Comparison of ENCODE assay signal across 10 cellular contexts in genomic region chr1:78688701-78689100, GRCh38. TPM values are rescaled to one million over a fixed set of nuclear protein-coding genes. Genes with fewer than 3 reads are reported as not detected.
DNase-seq lines count a peak whose midpoint lies in the region; ATAC-seq and TF ChIP-seq lines count a peak whose summit lies in the region.
"Had no signal": no experiment of that assay in that cellular context is flagged by ENCODE, and none has a peak within 500 bp of the region (broad histone marks: within the 10 kb centered on the region; RNA-seq: fewer than 3 reads in every experiment).

No MANE protein-coding gene starts in this region.

- H3K9ac ChIP-seq in DND-41 (ENCODE audit: low read depth, low read length), result no peak overlapping the region
- no peak overlapping the region for H3K9ac ChIP-seq in neural cell (ENCODE audit: low read length)

- peak; percentile 31 for TF ChIP-seq RAD21 in neural cell (conservative IDR thresholded peaks at IDR 0.05)

- no peak for TF ChIP-seq EP300 in neural cell (conservative IDR thresholded peaks at IDR 0.05; ENCODE audit: poor library complexity, severe bottlenecking)

- no peak overlapping the region for H3K4me2 ChIP-seq in DND-41 (ENCODE audit: insufficient read depth, low read length)
- no peak overlapping the region for H3K4me2 ChIP-seq in neural cell (ENCODE audit: low read length)

- H3K9me2 ChIP-seq in neural cell (ENCODE audit: insufficient read depth, low read length), result no peaks in the 10 kb centered on the region

- TF ChIP-seq CTCF in DND-41 (IDR thresholded peaks at IDR 0.05; ENCODE audit: borderline replicate concordance, extremely low read depth, low read length, poor library complexity, severe bottlenecking) (peak; percentile 27), neural cell (IDR thresholded peaks at IDR 0.05; ENCODE audit: poor library complexity, severe bottlenecking) (no peak)

- H2AFZ ChIP-seq in DND-41 (ENCODE audit: low read depth, low read length) (no peak overlapping the region), neural cell (ENCODE audit: low read depth, low read length) (no peak overlapping the region)

- no peak for ATAC-seq in DND-41 (ENCODE audit: insufficient read depth, low read depth)
- no peak for ATAC-seq in GM19324 (IDR thresholded peaks at IDR 0.05; ENCODE audit: low FRiP score, unreplicated experiment)

- H3K27me3 ChIP-seq in DND-41 (ENCODE audit: insufficient read depth, low read length, poor library complexity) (peaks cover 24% of the 10 kb centered on the region), neural cell (ENCODE audit: insufficient read depth, low read depth, low read length) (no peaks in the 10 kb centered on the region)

- DNase-seq in DND-41 (no peak), NAMALWA (ENCODE audit: low spot score) (peak; percentile 24), dermis blood vessel endothelial cell (peak; percentile 37), KBM-7 (no peak), SIG-M5 treated with dmso at 0.1 percent for 504 hours (lab: John Stamatoyannopoulos, UW; ENCODE audit: unreplicated experiment) (no peak)
- no peak for DNase-seq in activated CD4-positive, alpha-beta T cell treated with anti-CD3 and anti-CD28 coated beads for 48 hours
- DNase-seq: GOT3, nephron progenitor cell had no signal

- H3K4me1 ChIP-seq in DND-41 (ENCODE audit: insufficient read depth, low read length), result no peaks in the 10 kb centered on the region

- in situ Hi-C loops in KBM-7 (cut with MboI; ENCODE audit: low pct_unique_long_range_greater_than_20kb, low sequenced_read_pairs), result no loop called here

- H3K9me3 ChIP-seq in DND-41 (ENCODE audit: insufficient read depth, low read length, severe bottlenecking), result no peaks in the 10 kb centered on the region
- H3K9me3 ChIP-seq in neural cell (ENCODE audit: low read length), result no peaks in the 10 kb centered on the region

- no peaks in the 10 kb centered on the region for H3F3A ChIP-seq in neural cell (ENCODE audit: insufficient read depth, low read length, poor library complexity, severe bottlenecking)

- no peak overlapping the region for H3K4me3 ChIP-seq in DND-41 (ENCODE audit: low read depth in 1 of 2, low read length in 2 of 2)
- H3K4me3 ChIP-seq in neural cell (ENCODE audit: low read length), result no peak overlapping the region

- H3K27ac ChIP-seq in DND-41 (ENCODE audit: low read length), result no peak overlapping the region
- H3K27ac ChIP-seq in neural cell (ENCODE audit: low read length), result no peak overlapping the region

- H3K36me3 ChIP-seq in DND-41 (ENCODE audit: insufficient read depth, low read length) (no peaks in the 10 kb centered on the region), neural cell (ENCODE audit: insufficient read depth, low read length) (no peaks in the 10 kb centered on the region)

- H4K20me1 ChIP-seq in DND-41 (ENCODE audit: insufficient read depth, low read length), result no peaks in the 10 kb centered on the region
- H4K20me1 ChIP-seq in neural cell (ENCODE audit: insufficient read depth), result no peaks in the 10 kb centered on the region

- H3K79me2 ChIP-seq in DND-41 (ENCODE audit: insufficient read depth, low read length), result no peaks in the 10 kb centered on the region
- no peaks in the 10 kb centered on the region for H3K79me2 ChIP-seq in neural cell (replicated peaks; ENCODE audit: insufficient read depth, low read length)

TF ChIP-seq in neural cell, 6 proteins besides CTCF, POLR2A, EP300 and RAD21:
- TF ChIP-seq TAF1 (IDR thresholded peaks at IDR 0.05; ENCODE audit: low read depth) (no peak), SMC3 (conservative IDR thresholded peaks at IDR 0.05; ENCODE audit: poor library complexity) (no peak), POLR2AphosphoS5 (IDR thresholded peaks at IDR 0.05) (no peak), MXI1 (conservative IDR thresholded peaks at IDR 0.05; ENCODE audit: poor library complexity, severe bottlenecking) (no peak), EZH2 (IDR thresholded peaks at IDR 0.05; ENCODE audit: borderline replicate concordance, insufficient read depth, low read length, poor library complexity, severe bottlenecking) (no peak), REST (IDR thresholded peaks at IDR 0.05; ENCODE audit: borderline replicate concordance) (no peak)

RNA-seq across cellular contexts. Expression of gene IFI44, which starts 39.1 kb away (rescaled TPM):
- 9.5 and 17.3 TPM in 2 replicates for total RNA-seq in dermis blood vessel endothelial cell
- not detected in 2 replicates for polyA plus RNA-seq in neural cell
- not detected in 2 replicates for polyA minus RNA-seq in neural cell

Comparison
In these comparisons a context has a peak if more than half of its experiments do, and no peak if none do; other contexts are left out.
1. DNase-seq: peak in NAMALWA (single experiment) and dermis blood vessel endothelial cell (single experiment); none in DND-41 (single experiment), activated CD4-positive, alpha-beta T cell treated with anti-CD3 and anti-CD28 coated beads for 48 hours (single experiment), KBM-7 (single experiment) and SIG-M5 treated with dmso at 0.1 percent for 504 hours (single experiment).